Comparison of ENCODE assay signal across 19 cellular contexts in genomic region chr11:120061036-120061760, GRCh38.
DNase-seq lines count a peak whose midpoint lies in the region; ATAC-seq and TF ChIP-seq lines count a peak whose summit lies in the region.
"Had no signal": no experiment of that assay in that cellular context is flagged by ENCODE, and none has a peak within 500 bp of the region (broad histone marks: within the 10 kb centered on the region; RNA-seq: fewer than 3 reads in every experiment).

No MANE protein-coding gene starts in this region.

- no peak for ATAC-seq in left lobe of liver
- ATAC-seq: left lung, natural killer cell had no signal

- H3K27me3 ChIP-seq in breast epithelium (peaks cover 0 to 4% of the 10 kb centered on the region in 2 donors), WERI-Rb-1 (ENCODE audit: insufficient read depth, low read depth, severe bottlenecking) (no peaks in the 10 kb centered on the region), PC-9 (ENCODE audit: insufficient read depth, low read depth) (peaks cover 97% of the 10 kb centered on the region)
- H3K27me3 ChIP-seq: Peyer's patch had no signal

- no peak overlapping the region for H3K4me3 Mint-ChIP-seq in MCF 10A (ENCODE audit: unreplicated experiment)
- H3K4me3 Mint-ChIP-seq: activated naive CD8-positive, alpha-beta T cell treated with anti-CD3 and anti-CD28 coated beads, Interleukin-2, amount 10 ng/mL, durations not matched to agents 7 days and 5 days; GM23338; natural killer cell had no signal

- peaks cover 0 to 8% of the 10 kb centered on the region in 2 donors for H3K4me1 ChIP-seq in breast epithelium
- H3K4me1 ChIP-seq in PC-9 (replicated peaks; ENCODE audit: insufficient read depth) = no peaks in the 10 kb centered on the region
- H3K4me1 ChIP-seq: left lung, Peyer's patch had no signal

- no peaks in the 10 kb centered on the region for H3K9me2 ChIP-seq in PC-9 (ENCODE audit: insufficient read depth)

- H3K27me3 Mint-ChIP-seq in MCF 10A (ENCODE audit: insufficient read depth, unreplicated experiment) = peaks cover 11% of the 10 kb centered on the region
- H3K27me3 Mint-ChIP-seq: activated naive CD8-positive, alpha-beta T cell treated with anti-CD3 and anti-CD28 coated beads, Interleukin-2, amount 10 ng/mL, durations not matched to agents 7 days and 5 days had no signal

- BruUV-seq in MCF 10A (replicated peaks; lab: Mats Ljungman, UMichigan) (no TSS peak), PC-9 (replicated peaks; lab: Mats Ljungman, UMichigan) (no TSS peak)

- H2AFZ ChIP-seq in PC-9 = no peak overlapping the region

- H3K36me3 Mint-ChIP-seq in MCF 10A (ENCODE audit: insufficient read depth, unreplicated experiment) = no peaks in the 10 kb centered on the region
- H3K36me3 Mint-ChIP-seq: activated naive CD8-positive, alpha-beta T cell treated with anti-CD3 and anti-CD28 coated beads, Interleukin-2, amount 10 ng/mL, durations not matched to agents 7 days and 5 days; natural killer cell had no signal

- no peak overlapping the region for H3K4me3 ChIP-seq in breast epithelium
- H3K4me3 ChIP-seq in WERI-Rb-1 (ENCODE audit: low read depth, low read length) = no peak overlapping the region
- no peak overlapping the region for H3K4me3 ChIP-seq in PC-9
- H3K4me3 ChIP-seq: GM23338, left lung, Peyer's patch had no signal

- POLR2A ChIA-PET in MCF 10A (lab: Yijun Ruan, JAX) (interaction anchor here (0.6 kb wide), 2 partner anchors 17 to 35 kb away, joined by 3 to 4 read pairs; no protein-coding TSS in a partner anchor), PC-9 (lab: Charles Lee; ENCODE audit: unreplicated experiment) (no interaction called here)

- DNase-seq in breast epithelium (ENCODE audit: low spot score in 2 of 2) (peak in 1 of 2 donors; percentile 21), MCF 10A (ENCODE audit: unreplicated experiment) (no peak), WERI-Rb-1 (peak; percentile 71), left lobe of liver (ENCODE audit: low spot score) (peak; percentile 34), dedifferentiated amniotic fluid mesenchymal stem cell (ENCODE audit: extremely low spot score) (no peak), PC-9 (no peak), MV-4-11 (lab: John Stamatoyannopoulos, UW) (no peak)
- no peak for DNase-seq in stimulated activated CD4-positive, alpha-beta T cell treated with anti-CD3 and anti-CD28 coated beads, Interleukin-4, amount 100 ng/mL, for 4 hours
- DNase-seq: ACHN; activated CD4-positive, alpha-beta T cell treated with anti-CD3 and anti-CD28 coated beads for 4 hours; activated naive CD8-positive, alpha-beta T cell treated with anti-CD3 and anti-CD28 coated beads, Interleukin-2, amount 10 ng/mL, durations not matched to agents 7 days and 5 days; activated T-cell treated with anti-CD3 and anti-CD28 coated beads, Interleukin-2, amount 50 U/mL, for 48 hours; left lung; natural killer cell; NCI-H1048; NCI-H510A; T-helper 2 cell had no signal

- H3K79me2 ChIP-seq in PC-9 (ENCODE audit: low read depth) = no peaks in the 10 kb centered on the region

- H3K9me3 Mint-ChIP-seq in MCF 10A (ENCODE audit: unreplicated experiment) = no peaks in the 10 kb centered on the region
- H3K9me3 Mint-ChIP-seq: activated naive CD8-positive, alpha-beta T cell treated with anti-CD3 and anti-CD28 coated beads, Interleukin-2, amount 10 ng/mL, durations not matched to agents 7 days and 5 days; GM23338; natural killer cell had no signal

- H4K20me1 ChIP-seq in PC-9 (ENCODE audit: insufficient read depth) = no peaks in the 10 kb centered on the region

- peak overlapping the region; percentile 65 to 80 for H3K27ac ChIP-seq in breast epithelium
- peak overlapping the region; percentile 5; the same call in 1 of the 2 replicates for H3K27ac ChIP-seq in WERI-Rb-1
- no peak overlapping the region for H3K27ac ChIP-seq in PC-9
- H3K27ac ChIP-seq: left lung, Peyer's patch had no signal

- H3K4me2 ChIP-seq in PC-9 = no peak overlapping the region
- H3K4me2 ChIP-seq: GM23338 had no signal

- no peak for TF ChIP-seq POLR2A in breast epithelium (IDR thresholded peaks at IDR 0.05)

- peaks cover under 1% of the 10 kb centered on the region for H3K4me1 Mint-ChIP-seq in MCF 10A (ENCODE audit: insufficient read depth, unreplicated experiment)
- H3K4me1 Mint-ChIP-seq: activated naive CD8-positive, alpha-beta T cell treated with anti-CD3 and anti-CD28 coated beads, Interleukin-2, amount 10 ng/mL, durations not matched to agents 7 days and 5 days; natural killer cell had no signal

- H3K36me3 ChIP-seq in breast epithelium = no peaks in the 10 kb centered on the region
- no peaks in the 10 kb centered on the region for H3K36me3 ChIP-seq in WERI-Rb-1
- no peaks in the 10 kb centered on the region for H3K36me3 ChIP-seq in PC-9 (ENCODE audit: low read depth)
- H3K36me3 ChIP-seq: left lung, Peyer's patch had no signal

- CTCF ChIA-PET in MCF 10A (lab: Yijun Ruan, JAX) (interaction anchor here (0.5 to 0.7 kb wide), 2 partner anchors 15 to 487 kb away, joined by 3 to 5 read pairs; no protein-coding TSS in a partner anchor), PC-9 (lab: Charles Lee) (no interaction called here)

- H3K9me3 ChIP-seq in breast epithelium (no peaks in the 10 kb centered on the region), WERI-Rb-1 (ENCODE audit: severe bottlenecking) (no peaks in the 10 kb centered on the region), PC-9 (ENCODE audit: insufficient read depth, low read depth) (no peaks in the 10 kb centered on the region)
- H3K9me3 ChIP-seq: left lung, Peyer's patch had no signal

- H3K27ac Mint-ChIP-seq in MCF 10A (ENCODE audit: low read depth, unreplicated experiment) = no peak overlapping the region
- H3K27ac Mint-ChIP-seq: activated naive CD8-positive, alpha-beta T cell treated with anti-CD3 and anti-CD28 coated beads, Interleukin-2, amount 10 ng/mL, durations not matched to agents 7 days and 5 days; GM23338; natural killer cell had no signal

- no peaks in the 10 kb centered on the region for H3F3A ChIP-seq in PC-9 (ENCODE audit: insufficient read depth, low read depth)

- intact Hi-C loops in breast epithelium (cut with DNase I; ENCODE audit: low total_unique reads) (no loop called here), MCF 10A (cut with micrococcal nuclease) (no loop called here), PC-9 (cut with micrococcal nuclease; ENCODE audit: unreplicated experiment) (no loop called here)

- TF ChIP-seq CTCF in breast epithelium (IDR thresholded peaks at IDR 0.05) (no peak), MCF 10A (IDR thresholded peaks at IDR 0.05; ENCODE audit: unreplicated experiment) (no peak), WERI-Rb-1 (IDR thresholded peaks at IDR 0.05; ENCODE audit: low read depth, low read length) (no peak), PC-9 (conservative IDR thresholded peaks at IDR 0.05) (no peak)

Comparison
In these comparisons a context has a peak if more than half of its experiments do, and no peak if none do; other contexts are left out.
1. DNase-seq: peak in WERI-Rb-1 (single experiment) and left lobe of liver (single experiment); none in MCF 10A (single experiment), dedifferentiated amniotic fluid mesenchymal stem cell (single experiment), stimulated activated CD4-positive, alpha-beta T cell treated with anti-CD3 and anti-CD28 coated beads, Interleukin-4, amount 100 ng/mL, for 4 hours (0 of 2), PC-9 (0 of 2) and MV-4-11 (single experiment).